Comparison of ENCODE assay signal across 8 cellular contexts in genomic region chr6:100664274-100665040, GRCh38.
DNase-seq lines count a peak whose midpoint lies in the region; ATAC-seq and TF ChIP-seq lines count a peak whose summit lies in the region.

No MANE protein-coding gene starts in this region.

- no peak overlapping the region for H4K8ac ChIP-seq in mesendoderm (ENCODE audit: low read depth, low read length)

- H3K4me3 Mint-ChIP-seq in central memory CD8-positive, alpha-beta T cell: no peak overlapping the region

- ATAC-seq in GM18502 (IDR thresholded peaks at IDR 0.05; ENCODE audit: poor library complexity, unreplicated experiment): peak; percentile 41
- ATAC-seq in HG02870 (IDR thresholded peaks at IDR 0.05; ENCODE audit: unreplicated experiment): peak; percentile 29
- no peak for ATAC-seq in central memory CD8-positive, alpha-beta T cell (replicated peaks; ENCODE audit: extremely low read depth, poor library complexity, severe bottlenecking)

- H3K23ac ChIP-seq in mesendoderm (ENCODE audit: low read length): no peak overlapping the region

- no peak overlapping the region for H2AK5ac ChIP-seq in mesendoderm (ENCODE audit: low read length)

- H3K27ac Mint-ChIP-seq in central memory CD8-positive, alpha-beta T cell (ENCODE audit: low read depth): peak overlapping the region; percentile 15

- H2BK15ac ChIP-seq in mesendoderm (replicated peaks; ENCODE audit: low read depth): no peak overlapping the region

- no peak overlapping the region for H4K5ac ChIP-seq in mesendoderm (ENCODE audit: low read length)

- H3K18ac ChIP-seq in mesendoderm (ENCODE audit: low read length): no peak overlapping the region

- no peak overlapping the region for H3K9ac ChIP-seq in mesendoderm (ENCODE audit: low read length)

- peaks cover 12% of the 10 kb centered on the region for H3K4me1 Mint-ChIP-seq in central memory CD8-positive, alpha-beta T cell

- H3K4ac ChIP-seq in mesendoderm (ENCODE audit: low read depth, low read length): no peak overlapping the region

- H3K56ac ChIP-seq in mesendoderm (ENCODE audit: low read length): no peak overlapping the region

- no peak overlapping the region for H3K27ac ChIP-seq in mesendoderm (ENCODE audit: low read depth, low read length)

- no peaks in the 10 kb centered on the region for H3K79me2 ChIP-seq in mesendoderm (ENCODE audit: control insufficient read depth, insufficient read depth, low read length)

- H3K36me3 Mint-ChIP-seq in central memory CD8-positive, alpha-beta T cell (ENCODE audit: insufficient read depth): peaks cover 4% of the 10 kb centered on the region

- no peaks in the 10 kb centered on the region for H3K27me3 ChIP-seq in mesendoderm (ENCODE audit: insufficient read depth, low read length, poor library complexity)

- no peak overlapping the region for H2BK120ac ChIP-seq in mesendoderm (ENCODE audit: low read depth, low read length)

- no peaks in the 10 kb centered on the region for H3K36me3 ChIP-seq in mesendoderm (ENCODE audit: control insufficient read depth, insufficient read depth, low read length)

- peak; percentile 47 for DNase-seq in AG10803 (ENCODE audit: low read depth)
- peak; percentile 26 for DNase-seq in NCI-H460 (ENCODE audit: extremely low read depth, low read depth)
- no peak for DNase-seq in central memory CD8-positive, alpha-beta T cell (ENCODE audit: low spot score in 2 of 2)
- peak; percentile 17 for DNase-seq in mesendoderm
- DNase-seq in D341Med (ENCODE audit: low spot score): no peak
- DNase-seq in hepatic stellate cell (ENCODE audit: low spot score): no peak

- H3K4me1 ChIP-seq in mesendoderm (ENCODE audit: control insufficient read depth, low read depth, low read length): no peaks in the 10 kb centered on the region

- no peak overlapping the region for H3K4me3 ChIP-seq in AG10803 (ENCODE audit: low read length)
- no peak overlapping the region for H3K4me3 ChIP-seq in mesendoderm (ENCODE audit: low read length)

- no peaks in the 10 kb centered on the region for H3K9me3 Mint-ChIP-seq in central memory CD8-positive, alpha-beta T cell

- no peak overlapping the region for H3K4me2 ChIP-seq in mesendoderm (ENCODE audit: low read length)

- no peaks in the 10 kb centered on the region for H3K79me1 ChIP-seq in mesendoderm (ENCODE audit: low read length)

- no peak overlapping the region for H2BK5ac ChIP-seq in mesendoderm (ENCODE audit: low read length)

- peak; percentile 65 for TF ChIP-seq CTCF in AG10803 (conservative IDR thresholded peaks at IDR 0.05; ENCODE audit: low read length)

- H3K27me3 Mint-ChIP-seq in central memory CD8-positive, alpha-beta T cell: no peaks in the 10 kb centered on the region

Comparison
In these comparisons a context has a peak if more than half of its experiments do, and no peak if none do; other contexts are left out.
1. DNase-seq: peak in AG10803 (single experiment), NCI-H460 (single experiment) and mesendoderm (single experiment); none in central memory CD8-positive, alpha-beta T cell (0 of 2), D341Med (single experiment) and hepatic stellate cell (single experiment).